8 cellular contexts compared by ENCODE assay signal in the genomic region with DNA sequence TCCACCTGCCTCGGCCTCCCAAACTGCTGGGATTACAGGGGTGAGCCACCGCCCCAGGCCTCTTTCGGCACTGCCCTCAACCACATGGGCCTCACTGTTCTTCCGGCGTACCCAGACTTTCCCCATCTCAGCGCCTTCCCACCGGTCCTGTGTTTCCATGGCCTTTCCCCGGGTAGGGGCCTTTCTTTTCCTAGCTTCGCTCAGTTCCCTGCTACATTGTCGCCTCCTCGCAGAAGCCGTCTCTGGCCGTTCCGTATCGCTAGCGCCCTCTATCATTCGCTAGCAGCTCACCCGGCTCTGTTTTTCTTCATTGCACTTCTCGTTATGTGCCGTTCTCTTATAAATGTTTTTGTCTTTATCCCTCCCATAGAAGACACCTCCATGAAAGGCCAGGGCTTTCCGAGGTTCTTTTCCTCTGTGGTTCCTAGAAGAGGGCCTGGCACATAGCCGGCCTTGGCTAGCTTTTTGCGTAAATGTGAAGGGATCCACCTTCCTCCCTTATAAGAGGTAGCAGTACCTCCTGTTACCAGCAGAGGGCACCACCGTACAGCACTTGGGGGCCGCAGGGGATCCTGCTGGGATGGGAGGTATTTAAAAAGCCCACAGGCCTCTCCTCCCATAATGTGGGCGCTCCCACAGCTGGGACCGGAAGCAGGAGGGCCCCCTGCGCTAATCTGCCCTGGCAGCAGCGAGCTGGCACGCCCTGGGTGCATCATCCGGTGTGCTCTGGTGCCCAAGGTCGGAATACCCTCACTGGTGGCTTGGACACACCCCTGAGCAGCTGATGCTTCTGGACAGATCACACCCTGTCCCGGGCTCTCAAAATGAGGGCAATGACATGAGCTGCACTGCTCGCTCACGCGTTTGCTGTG. TPM values are rescaled to one million over a fixed set of nuclear protein-coding genes. Genes with fewer than 3 reads are reported as not detected.
A peak's percentile ranks its signal among the peaks of the same experiment; 100 is the strongest.
DNase-seq lines count a peak whose midpoint lies in the region; ATAC-seq and TF ChIP-seq lines count a peak whose summit lies in the region.

No MANE protein-coding gene starts in this region.

- H3K27ac ChIP-seq in RWPE2 (ENCODE audit: poor library complexity, severe bottlenecking) (no peak overlapping the region), neural cell (ENCODE audit: low read length) (peak overlapping the region; percentile 65)

- H2AFZ ChIP-seq in neural cell (ENCODE audit: low read depth, low read length): peak overlapping the region; percentile 35

- peak overlapping the region; percentile 92 for H3K27ac Mint-ChIP-seq in stimulated activated naive CD8-positive, alpha-beta T cell treated with anti-CD3 and anti-CD28 coated beads, Interleukin-15, Interleukin-2, amounts not matched to agents 100 ng/mL and 50 ng/mL, for 24 hours

- DNase-seq in AG10803 (ENCODE audit: low read depth): peak; percentile 79
- DNase-seq in MG63: peak; percentile 88
- DNase-seq in RWPE2 (ENCODE audit: low spot score): no peak
- DNase-seq in activated T-helper 9 cell treated with anti-CD3 and anti-CD28 coated beads, Interleukin-2, amount 50 U/mL, for 16 hours (ENCODE audit: low read depth): peak; percentile 68
- peak; percentile 86 for DNase-seq in fibroblast of villous mesenchyme (ENCODE audit: low read depth)

- H3F3A ChIP-seq in neural cell (ENCODE audit: insufficient read depth, low read length, poor library complexity, severe bottlenecking): no peaks in the 10 kb centered on the region

- TF ChIP-seq EP300 in neural cell (conservative IDR thresholded peaks at IDR 0.05; ENCODE audit: poor library complexity, severe bottlenecking): no peak

- peak; percentile 96 for TF ChIP-seq RAD21 in neural cell (conservative IDR thresholded peaks at IDR 0.05)

- no peaks in the 10 kb centered on the region for H3K9me3 Mint-ChIP-seq in stimulated activated naive CD8-positive, alpha-beta T cell treated with anti-CD3 and anti-CD28 coated beads, Interleukin-15, Interleukin-2, amounts not matched to agents 100 ng/mL and 50 ng/mL, for 24 hours

- H3K4me3 ChIP-seq in AG10803 (ENCODE audit: low read length): peak overlapping the region; percentile 46
- peak overlapping the region; percentile 41 for H3K4me3 ChIP-seq in MG63
- peak overlapping the region; percentile 14 for H3K4me3 ChIP-seq in RWPE2 (ENCODE audit: severe bottlenecking)
- H3K4me3 ChIP-seq in fibroblast of villous mesenchyme (ENCODE audit: low read depth, low read length): peak overlapping the region; percentile 57
- peak overlapping the region; percentile 57 for H3K4me3 ChIP-seq in neural cell (ENCODE audit: low read length)

- H3K36me3 ChIP-seq in MG63 (no peaks in the 10 kb centered on the region), RWPE2 (ENCODE audit: low read depth) (no peaks in the 10 kb centered on the region), neural cell (ENCODE audit: insufficient read depth, low read length) (no peaks in the 10 kb centered on the region)

- H3K36me3 Mint-ChIP-seq in stimulated activated naive CD8-positive, alpha-beta T cell treated with anti-CD3 and anti-CD28 coated beads, Interleukin-15, Interleukin-2, amounts not matched to agents 100 ng/mL and 50 ng/mL, for 24 hours (ENCODE audit: low read depth): no peaks in the 10 kb centered on the region

- TF ChIP-seq CTCF in AG10803 (conservative IDR thresholded peaks at IDR 0.05; ENCODE audit: low read length) (peak; percentile 73), RWPE2 (IDR thresholded peaks at IDR 0.05; ENCODE audit: poor library complexity, severe bottlenecking) (peak; percentile 98), fibroblast of villous mesenchyme (IDR thresholded peaks at IDR 0.05; ENCODE audit: insufficient read depth, low read depth, low read length) (peak; percentile 88), neural cell (IDR thresholded peaks at IDR 0.05; ENCODE audit: poor library complexity, severe bottlenecking) (peak; percentile 100)

- ATAC-seq in GM19452 (IDR thresholded peaks at IDR 0.05; ENCODE audit: unreplicated experiment) (peak; percentile 52), RWPE2 (ENCODE audit: low read depth) (peak; percentile 73)

- no peaks in the 10 kb centered on the region for H3K9me2 ChIP-seq in neural cell (ENCODE audit: insufficient read depth, low read length)

- H3K27me3 Mint-ChIP-seq in stimulated activated naive CD8-positive, alpha-beta T cell treated with anti-CD3 and anti-CD28 coated beads, Interleukin-15, Interleukin-2, amounts not matched to agents 100 ng/mL and 50 ng/mL, for 24 hours: no peaks in the 10 kb centered on the region

- H3K27me3 ChIP-seq in MG63: no peaks in the 10 kb centered on the region
- no peaks in the 10 kb centered on the region for H3K27me3 ChIP-seq in RWPE2 (ENCODE audit: insufficient read depth, poor library complexity, severe bottlenecking)
- peaks cover 17% of the 10 kb centered on the region for H3K27me3 ChIP-seq in neural cell (ENCODE audit: insufficient read depth, low read depth, low read length)

- H3K4me1 Mint-ChIP-seq in stimulated activated naive CD8-positive, alpha-beta T cell treated with anti-CD3 and anti-CD28 coated beads, Interleukin-15, Interleukin-2, amounts not matched to agents 100 ng/mL and 50 ng/mL, for 24 hours (ENCODE audit: low read depth): peaks cover 51% of the 10 kb centered on the region

- H3K4me3 Mint-ChIP-seq in stimulated activated naive CD8-positive, alpha-beta T cell treated with anti-CD3 and anti-CD28 coated beads, Interleukin-15, Interleukin-2, amounts not matched to agents 100 ng/mL and 50 ng/mL, for 24 hours: peak overlapping the region; percentile 77

- no peak overlapping the region for H3K4me2 ChIP-seq in neural cell (ENCODE audit: low read length)

- no peaks in the 10 kb centered on the region for H4K20me1 ChIP-seq in neural cell (ENCODE audit: insufficient read depth)

- peak overlapping the region; percentile 63 for H3K9ac ChIP-seq in neural cell (ENCODE audit: low read length)

- H3K9me3 ChIP-seq in MG63: no peaks in the 10 kb centered on the region
- no peaks in the 10 kb centered on the region for H3K9me3 ChIP-seq in RWPE2 (ENCODE audit: severe bottlenecking)
- H3K9me3 ChIP-seq in neural cell (ENCODE audit: low read length): no peaks in the 10 kb centered on the region

- H3K79me2 ChIP-seq in neural cell (replicated peaks; ENCODE audit: insufficient read depth, low read length): no peaks in the 10 kb centered on the region

- no peaks in the 10 kb centered on the region for H3K4me1 ChIP-seq in RWPE2 (ENCODE audit: insufficient read depth, poor library complexity, severe bottlenecking)

TF ChIP-seq in neural cell, 6 proteins besides CTCF, POLR2A, EP300 and RAD21:
- TF ChIP-seq, protein P1, sequence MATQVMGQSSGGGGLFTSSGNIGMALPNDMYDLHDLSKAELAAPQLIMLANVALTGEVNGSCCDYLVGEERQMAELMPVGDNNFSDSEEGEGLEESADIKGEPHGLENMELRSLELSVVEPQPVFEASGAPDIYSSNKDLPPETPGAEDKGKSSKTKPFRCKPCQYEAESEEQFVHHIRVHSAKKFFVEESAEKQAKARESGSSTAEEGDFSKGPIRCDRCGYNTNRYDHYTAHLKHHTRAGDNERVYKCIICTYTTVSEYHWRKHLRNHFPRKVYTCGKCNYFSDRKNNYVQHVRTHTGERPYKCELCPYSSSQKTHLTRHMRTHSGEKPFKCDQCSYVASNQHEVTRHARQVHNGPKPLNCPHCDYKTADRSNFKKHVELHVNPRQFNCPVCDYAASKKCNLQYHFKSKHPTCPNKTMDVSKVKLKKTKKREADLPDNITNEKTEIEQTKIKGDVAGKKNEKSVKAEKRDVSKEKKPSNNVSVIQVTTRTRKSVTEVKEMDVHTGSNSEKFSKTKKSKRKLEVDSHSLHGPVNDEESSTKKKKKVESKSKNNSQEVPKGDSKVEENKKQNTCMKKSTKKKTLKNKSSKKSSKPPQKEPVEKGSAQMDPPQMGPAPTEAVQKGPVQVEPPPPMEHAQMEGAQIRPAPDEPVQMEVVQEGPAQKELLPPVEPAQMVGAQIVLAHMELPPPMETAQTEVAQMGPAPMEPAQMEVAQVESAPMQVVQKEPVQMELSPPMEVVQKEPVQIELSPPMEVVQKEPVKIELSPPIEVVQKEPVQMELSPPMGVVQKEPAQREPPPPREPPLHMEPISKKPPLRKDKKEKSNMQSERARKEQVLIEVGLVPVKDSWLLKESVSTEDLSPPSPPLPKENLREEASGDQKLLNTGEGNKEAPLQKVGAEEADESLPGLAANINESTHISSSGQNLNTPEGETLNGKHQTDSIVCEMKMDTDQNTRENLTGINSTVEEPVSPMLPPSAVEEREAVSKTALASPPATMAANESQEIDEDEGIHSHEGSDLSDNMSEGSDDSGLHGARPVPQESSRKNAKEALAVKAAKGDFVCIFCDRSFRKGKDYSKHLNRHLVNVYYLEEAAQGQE (IDR thresholded peaks at IDR 0.05; ENCODE audit: borderline replicate concordance): peak; percentile 19
- no peak for TF ChIP-seq POLR2AphosphoS5 (IDR thresholded peaks at IDR 0.05)
- TF ChIP-seq TAF1 (IDR thresholded peaks at IDR 0.05; ENCODE audit: low read depth): peak; percentile 60
- no peak for TF ChIP-seq EZH2 (IDR thresholded peaks at IDR 0.05; ENCODE audit: borderline replicate concordance, insufficient read depth, low read length, poor library complexity, severe bottlenecking)
- TF ChIP-seq MXI1 (conservative IDR thresholded peaks at IDR 0.05; ENCODE audit: poor library complexity, severe bottlenecking): peak; percentile 40
- peak; percentile 96 for TF ChIP-seq SMC3 (conservative IDR thresholded peaks at IDR 0.05; ENCODE audit: poor library complexity)

RNA-seq across cellular contexts. Expression of a gene that starts 18.8 kb away (rescaled TPM):
- total RNA-seq in MG63 (2014; rRNA removed; shearing (Covaris generic); ENCODE audit: low replicate concordance): 1.4 and 2.0 TPM in 2 replicates
- 2.2 and 7.7 TPM in 2 replicates for total RNA-seq in fibroblast of villous mesenchyme
- polyA plus RNA-seq in neural cell: 5.4 and 6.1 TPM in 2 replicates
- 2.2 and 2.4 TPM in 2 replicates for polyA minus RNA-seq in neural cell

RNA-seq across cellular contexts. Expression of a gene that starts 25.7 kb away (rescaled TPM):
- total RNA-seq in MG63 (2014; rRNA removed; shearing (Covaris generic); ENCODE audit: low replicate concordance): 4.4 TPM in 1 of 2 replicates, not detected in the other
- 2.2 and 2.9 TPM in 2 replicates for total RNA-seq in fibroblast of villous mesenchyme
- polyA plus RNA-seq in neural cell: 3.4 and 6.1 TPM in 2 replicates
- polyA minus RNA-seq in neural cell: 5.0 and 7.3 TPM in 2 replicates

RNA-seq across cellular contexts. Expression of a gene that starts 44.2 kb away (rescaled TPM):
- total RNA-seq in MG63 (2014; rRNA removed; shearing (Covaris generic); ENCODE audit: low replicate concordance): 45.4 and 110 TPM in 2 replicates
- total RNA-seq in fibroblast of villous mesenchyme: 70.0 and 71.8 TPM in 2 replicates
- 53.9 and 55.6 TPM in 2 replicates for polyA plus RNA-seq in neural cell
- 32.5 and 40.2 TPM in 2 replicates for polyA minus RNA-seq in neural cell

RNA-seq across cellular contexts. Expression of a gene that starts 54.0 kb away (rescaled TPM):
- not detected in 2 replicates for total RNA-seq in MG63 (2014; rRNA removed; shearing (Covaris generic); ENCODE audit: low replicate concordance)
- total RNA-seq in fibroblast of villous mesenchyme: 0.32 and 0.43 TPM in 2 replicates
- polyA plus RNA-seq in neural cell: not detected in 2 replicates
- polyA minus RNA-seq in neural cell: not detected in 2 replicates
